ENCODE assay signal across 13 cellular contexts in the genomic region with DNA sequence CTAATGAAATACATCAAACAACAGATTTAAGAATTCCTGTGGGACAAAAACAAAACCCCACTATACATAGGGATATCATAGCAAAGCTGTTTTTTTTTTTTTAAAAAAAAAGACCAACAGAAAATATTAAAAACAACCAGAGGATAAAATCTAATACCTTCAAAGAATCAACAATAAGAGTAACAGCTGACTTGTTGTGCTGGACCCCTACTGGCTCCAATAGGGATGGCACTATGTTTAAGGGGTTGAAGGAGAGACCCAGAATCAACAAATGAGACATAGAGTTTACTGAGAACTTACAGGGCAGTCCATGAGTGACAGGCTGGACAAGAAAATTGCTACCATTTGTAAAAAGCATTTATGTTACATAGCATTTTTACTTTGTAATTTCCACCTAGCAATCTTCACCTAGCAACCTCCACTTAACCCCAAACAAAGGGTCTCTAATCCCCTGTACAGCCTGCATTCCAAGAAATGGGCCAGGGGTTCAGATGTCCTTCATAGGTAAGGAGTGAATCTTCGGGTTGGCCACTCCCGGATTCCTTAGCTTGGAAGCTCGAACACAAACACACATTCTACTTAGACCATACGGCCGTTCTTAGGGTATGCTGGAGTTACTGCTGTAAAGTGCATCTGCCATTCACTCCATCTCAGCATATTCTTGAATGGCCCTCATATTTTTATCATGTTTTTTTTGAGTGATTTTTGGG. TPM values are rescaled to one million over a fixed set of nuclear protein-coding genes. Genes with fewer than 3 reads are reported as not detected.
DNase-seq lines count a peak whose midpoint lies in the region; ATAC-seq and TF ChIP-seq lines count a peak whose summit lies in the region.
"Had no signal": no experiment of that assay in that cellular context is flagged by ENCODE, and none has a peak within 500 bp of the region (broad histone marks: within the 10 kb centered on the region; RNA-seq: fewer than 3 reads in every experiment).

No MANE protein-coding gene starts in this region.

- POLR2A ChIA-PET in MCF 10A (lab: Yijun Ruan, JAX), result no interaction called here
- POLR2A ChIA-PET in activated CD4-positive, alpha-beta memory T cell treated with anti-CD3 and anti-CD28 coated beads for 36 hours (lab: Charles Lee), result no interaction called here

- no peak overlapping the region for H3K27ac ChIP-seq in breast epithelium

- no peaks in the 10 kb centered on the region for H3K4me1 ChIP-seq in breast epithelium

- TF ChIP-seq POLR2A in breast epithelium (IDR thresholded peaks at IDR 0.05), result no peak

- H3K36me3 Mint-ChIP-seq in MCF 10A (ENCODE audit: insufficient read depth, unreplicated experiment), result no peaks in the 10 kb centered on the region
- H3K36me3 Mint-ChIP-seq in activated CD4-positive, alpha-beta memory T cell treated with anti-CD3 and anti-CD28 coated beads for 36 hours, result no peaks in the 10 kb centered on the region

- no peak overlapping the region for H3K4me3 Mint-ChIP-seq in MCF 10A (ENCODE audit: unreplicated experiment)
- no peak overlapping the region for H3K4me3 Mint-ChIP-seq in activated CD4-positive, alpha-beta memory T cell treated with anti-CD3 and anti-CD28 coated beads for 36 hours
- H3K4me3 Mint-ChIP-seq: B cell had no signal

- peaks cover 62% of the 10 kb centered on the region for H3K27me3 Mint-ChIP-seq in MCF 10A (ENCODE audit: insufficient read depth, unreplicated experiment)
- no peaks in the 10 kb centered on the region for H3K27me3 Mint-ChIP-seq in activated CD4-positive, alpha-beta memory T cell treated with anti-CD3 and anti-CD28 coated beads for 36 hours

- no peaks in the 10 kb centered on the region for H3K9me3 Mint-ChIP-seq in MCF 10A (ENCODE audit: unreplicated experiment)
- H3K9me3 Mint-ChIP-seq in activated CD4-positive, alpha-beta memory T cell treated with anti-CD3 and anti-CD28 coated beads for 36 hours, result no peaks in the 10 kb centered on the region

- CTCF ChIA-PET in MCF 10A (lab: Yijun Ruan, JAX), result interaction anchor here (0.5 to 2.8 kb wide), 9 partner anchors 10 to 316 kb away, joined by 3 to 14 read pairs (median 4); no protein-coding TSS in a partner anchor
- CTCF ChIA-PET in activated CD4-positive, alpha-beta memory T cell treated with anti-CD3 and anti-CD28 coated beads for 36 hours (lab: Charles Lee), result interaction anchor here (0.7 kb wide), 1 partner anchor 61 kb away, joined by 3 read pairs; no protein-coding TSS in a partner anchor

- peak; percentile 75 for ATAC-seq in HG03521 (IDR thresholded peaks at IDR 0.05; ENCODE audit: unreplicated experiment)

- BruUV-seq in MCF 10A (replicated peaks; lab: Mats Ljungman, UMichigan), result no TSS peak

- H3K4me1 Mint-ChIP-seq in MCF 10A (ENCODE audit: insufficient read depth, unreplicated experiment), result no peaks in the 10 kb centered on the region
- no peaks in the 10 kb centered on the region for H3K4me1 Mint-ChIP-seq in activated CD4-positive, alpha-beta memory T cell treated with anti-CD3 and anti-CD28 coated beads for 36 hours (ENCODE audit: low read depth)
- H3K4me1 Mint-ChIP-seq: B cell had no signal

- H3K27ac Mint-ChIP-seq in MCF 10A (ENCODE audit: low read depth, unreplicated experiment), result no peak overlapping the region
- no peak overlapping the region for H3K27ac Mint-ChIP-seq in activated CD4-positive, alpha-beta memory T cell treated with anti-CD3 and anti-CD28 coated beads for 36 hours
- H3K27ac Mint-ChIP-seq: B cell had no signal

- H3K27me3 ChIP-seq in breast epithelium, result no peaks in the 10 kb centered on the region
- H3K27me3 ChIP-seq in MG63, result no peaks in the 10 kb centered on the region

- H3K4me3 ChIP-seq in breast epithelium (no peak overlapping the region), MG63 (no peak overlapping the region)

- no peaks in the 10 kb centered on the region for H3K36me3 ChIP-seq in breast epithelium
- H3K36me3 ChIP-seq in MG63, result no peaks in the 10 kb centered on the region

- intact Hi-C loops in MCF 10A (cut with micrococcal nuclease), result loop anchor here (10.0 kb wide), 1 partner anchor 273 kb away; no protein-coding TSS in a partner anchor
- intact Hi-C loops in breast epithelium (cut with DNase I; ENCODE audit: low total_unique reads), result no loop called here
- intact Hi-C loops in activated CD4-positive, alpha-beta memory T cell treated with anti-CD3 and anti-CD28 coated beads for 36 hours (cut with micrococcal nuclease), result loop anchor here (2.0 kb wide), 1 partner anchor 751 kb away; no protein-coding TSS in a partner anchor

- TF ChIP-seq CTCF in MCF 10A (IDR thresholded peaks at IDR 0.05; ENCODE audit: unreplicated experiment), result peak; percentile 7
- TF ChIP-seq CTCF in breast epithelium (IDR thresholded peaks at IDR 0.05), result no peak

- DNase-seq in MCF 10A (ENCODE audit: unreplicated experiment) (peak; percentile 16), breast epithelium (ENCODE audit: low spot score in 2 of 2) (no peak), dermis blood vessel endothelial cell (peak; percentile 13), retina (no peak), MG63 (no peak), activated T-cell treated with anti-CD3 and anti-CD28 coated beads for 4 hours (no peak)
- no peak for DNase-seq in activated CD4-positive, alpha-beta memory T cell treated with anti-CD3 and anti-CD28 coated beads for 36 hours
- DNase-seq: activated CD8-positive, alpha-beta memory T cell treated with anti-CD3 and anti-CD28 coated beads, Interleukin-2, amount 50 U/mL, for 4 hours; effector CD8-positive, alpha-beta T cell; stimulated activated CD4-positive, alpha-beta T cell treated with anti-CD3 and anti-CD28 coated beads, Interleukin-4, amount 100 ng/mL, for 1 hour had no signal

- no peaks in the 10 kb centered on the region for H3K9me3 ChIP-seq in breast epithelium
- no peaks in the 10 kb centered on the region for H3K9me3 ChIP-seq in MG63

RNA-seq across cellular contexts. Expression of gene ASZ1, which starts 25.8 kb away (rescaled TPM):
- total RNA-seq in MCF 10A (2022) (not detected in 2 replicates), breast epithelium (not detected), dermis blood vessel endothelial cell (not detected in 2 replicates)
- not detected in 2 replicates for total RNA-seq in MG63 (2014; rRNA removed; shearing (Covaris generic); ENCODE audit: low replicate concordance)
- not detected for total RNA-seq in activated CD4-positive, alpha-beta memory T cell treated with anti-CD3 and anti-CD28 coated beads for 36 hours
- total RNA-seq: B cell, urinary bladder had no signal

Comparison
In these comparisons a context has a peak if more than half of its experiments do, and no peak if none do; other contexts are left out.
1. DNase-seq: peak in MCF 10A (single experiment) and dermis blood vessel endothelial cell (single experiment); none in breast epithelium (0 of 2), retina (single experiment), MG63 (single experiment), activated CD4-positive, alpha-beta memory T cell treated with anti-CD3 and anti-CD28 coated beads for 36 hours (single experiment) and activated T-cell treated with anti-CD3 and anti-CD28 coated beads for 4 hours (single experiment).